ENCODE assay signal across 8 cellular contexts in the genomic region with DNA sequence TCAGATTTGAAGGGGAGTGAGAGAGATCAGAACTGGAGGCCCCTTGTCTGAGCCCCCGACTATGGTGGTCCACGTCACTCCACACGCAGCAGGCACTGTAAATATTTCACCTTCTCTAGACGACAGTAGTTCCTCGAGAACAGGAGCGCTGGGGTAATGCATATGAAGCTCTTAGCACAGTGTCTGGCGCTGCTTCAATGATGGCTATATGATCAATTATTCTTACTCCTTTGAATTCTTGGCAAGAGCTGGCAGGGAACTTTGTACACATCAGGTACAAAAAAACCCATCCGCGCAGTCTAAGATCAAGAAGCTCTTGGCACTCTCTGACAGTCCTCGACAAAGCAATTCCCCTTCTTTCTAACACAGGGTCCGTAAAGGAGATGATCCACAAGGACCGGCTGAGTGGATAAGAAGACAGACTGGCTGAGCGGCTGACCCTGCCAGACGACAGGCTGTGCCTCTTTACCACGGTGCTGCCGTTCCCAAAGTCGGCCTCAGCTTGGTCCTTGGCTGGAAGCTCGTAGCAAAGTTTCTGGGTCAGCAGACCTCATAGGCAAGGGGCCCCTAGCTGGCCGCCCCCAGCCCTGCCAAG. TPM values are rescaled to one million over a fixed set of nuclear protein-coding genes. Genes with fewer than 3 reads are reported as not detected.
DNase-seq lines count a peak whose midpoint lies in the region; ATAC-seq and TF ChIP-seq lines count a peak whose summit lies in the region.

No MANE protein-coding gene starts in this region.

- H3K27me3 ChIP-seq in foreskin keratinocyte, result peaks cover 34% of the 10 kb centered on the region
- H3K27me3 ChIP-seq in gastrocnemius medialis, result peaks cover 10 to 20% (median 14%) of the 10 kb centered on the region in 3 donors

- in situ Hi-C loops in gastrocnemius medialis (cut with MboI; ENCODE audit: low sequenced_read_pairs in 4 of 4), result no loop called here

- peak; percentile 1 for ATAC-seq in GM21447 (IDR thresholded peaks at IDR 0.05; ENCODE audit: unreplicated experiment)
- peak; percentile 41 for ATAC-seq in SK-N-SH treated with all-trans-retinoic acid at 6 μM for 48 hours
- peak; percentile 8 for ATAC-seq in foreskin keratinocyte
- peak in 1 of 2 donors; percentile 9 for ATAC-seq in gastrocnemius medialis
- no peak for ATAC-seq in HG02885 (IDR thresholded peaks at IDR 0.05; ENCODE audit: poor library complexity, unreplicated experiment)

- intact Hi-C loops in gastrocnemius medialis (cut with DNase I; ENCODE audit: low total_unique reads), result no loop called here

- no peak overlapping the region for H3K27ac ChIP-seq in foreskin keratinocyte
- H3K27ac ChIP-seq in gastrocnemius medialis, result peak overlapping the region in 3 of 4 donors; percentile 42 to 72 (median 43)

- TF ChIP-seq CTCF in AG09309 (IDR thresholded peaks at IDR 0.05; ENCODE audit: control insufficient read depth, insufficient read depth, low read depth, low read length, missing control alignments) (no peak), foreskin keratinocyte (conservative IDR thresholded peaks at IDR 0.05) (no peak), gastrocnemius medialis (IDR thresholded peaks at IDR 0.05 in 4 of 5, conservative IDR thresholded peaks at IDR 0.05 in 1 of 5) (no peak)

- H3K4me1 ChIP-seq in foreskin keratinocyte (no peaks in the 10 kb centered on the region), gastrocnemius medialis (no peaks in the 10 kb centered on the region)

- no peaks in the 10 kb centered on the region for H3K36me3 ChIP-seq in gastrocnemius medialis

- no peaks in the 10 kb centered on the region for H3K9me3 ChIP-seq in gastrocnemius medialis

- DNase-seq in AG09309 (ENCODE audit: low read depth), result no peak
- DNase-seq in foreskin keratinocyte, result peak in 1 of 2 donors; percentile 6
- DNase-seq in gastrocnemius medialis, result no peak
- DNase-seq in amniotic stem cell (lab: John Stamatoyannopoulos, UW), result no peak
- DNase-seq in superior temporal gyrus (ENCODE audit: extremely low spot score), result no peak

- no peak for TF ChIP-seq POLR2A in gastrocnemius medialis (IDR thresholded peaks at IDR 0.05)

- peak overlapping the region; percentile 36 for H3K4me3 ChIP-seq in AG09309 (ENCODE audit: control insufficient read depth, low read depth, low read length)
- H3K4me3 ChIP-seq in gastrocnemius medialis, result peak overlapping the region; percentile 54 to 68 (median 58)

TF ChIP-seq in SK-N-SH treated with all-trans-retinoic acid at 6 μM for 48 hours, 23 proteins besides CTCF, POLR2A, EP300 and RAD21:
- no peak for TF ChIP-seq ISL1 (CRISPR knock-in tag; IDR thresholded peaks at IDR 0.05)
- TF ChIP-seq, protein P1, sequence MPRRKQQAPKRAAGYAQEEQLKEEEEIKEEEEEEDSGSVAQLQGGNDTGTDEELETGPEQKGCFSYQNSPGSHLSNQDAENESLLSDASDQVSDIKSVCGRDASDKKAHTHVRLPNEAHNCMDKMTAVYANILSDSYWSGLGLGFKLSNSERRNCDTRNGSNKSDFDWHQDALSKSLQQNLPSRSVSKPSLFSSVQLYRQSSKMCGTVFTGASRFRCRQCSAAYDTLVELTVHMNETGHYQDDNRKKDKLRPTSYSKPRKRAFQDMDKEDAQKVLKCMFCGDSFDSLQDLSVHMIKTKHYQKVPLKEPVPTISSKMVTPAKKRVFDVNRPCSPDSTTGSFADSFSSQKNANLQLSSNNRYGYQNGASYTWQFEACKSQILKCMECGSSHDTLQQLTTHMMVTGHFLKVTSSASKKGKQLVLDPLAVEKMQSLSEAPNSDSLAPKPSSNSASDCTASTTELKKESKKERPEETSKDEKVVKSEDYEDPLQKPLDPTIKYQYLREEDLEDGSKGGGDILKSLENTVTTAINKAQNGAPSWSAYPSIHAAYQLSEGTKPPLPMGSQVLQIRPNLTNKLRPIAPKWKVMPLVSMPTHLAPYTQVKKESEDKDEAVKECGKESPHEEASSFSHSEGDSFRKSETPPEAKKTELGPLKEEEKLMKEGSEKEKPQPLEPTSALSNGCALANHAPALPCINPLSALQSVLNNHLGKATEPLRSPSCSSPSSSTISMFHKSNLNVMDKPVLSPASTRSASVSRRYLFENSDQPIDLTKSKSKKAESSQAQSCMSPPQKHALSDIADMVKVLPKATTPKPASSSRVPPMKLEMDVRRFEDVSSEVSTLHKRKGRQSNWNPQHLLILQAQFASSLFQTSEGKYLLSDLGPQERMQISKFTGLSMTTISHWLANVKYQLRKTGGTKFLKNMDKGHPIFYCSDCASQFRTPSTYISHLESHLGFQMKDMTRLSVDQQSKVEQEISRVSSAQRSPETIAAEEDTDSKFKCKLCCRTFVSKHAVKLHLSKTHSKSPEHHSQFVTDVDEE (CRISPR knock-in tag; IDR thresholded peaks at IDR 0.05), result no peak
- TF ChIP-seq ZFP30 (CRISPR knock-in tag; IDR thresholded peaks at IDR 0.05), result no peak
- no peak for TF ChIP-seq PPARA (CRISPR knock-in tag; IDR thresholded peaks at IDR 0.05; ENCODE audit: borderline replicate concordance)
- no peak for TF ChIP-seq TCF4 (CRISPR knock-in tag; IDR thresholded peaks at IDR 0.05; ENCODE audit: borderline replicate concordance)
- TF ChIP-seq RARB (CRISPR knock-in tag; IDR thresholded peaks at IDR 0.05), result no peak
- TF ChIP-seq OSR1 (CRISPR knock-in tag; IDR thresholded peaks at IDR 0.05), result no peak
- TF ChIP-seq TOX (CRISPR knock-in tag; IDR thresholded peaks at IDR 0.05; ENCODE audit: borderline replicate concordance), result no peak
- no peak for TF ChIP-seq GLIS3 (CRISPR knock-in tag; IDR thresholded peaks at IDR 0.05)
- no peak for TF ChIP-seq SNAI2 (CRISPR knock-in tag; IDR thresholded peaks at IDR 0.05)
- TF ChIP-seq, protein P2, sequence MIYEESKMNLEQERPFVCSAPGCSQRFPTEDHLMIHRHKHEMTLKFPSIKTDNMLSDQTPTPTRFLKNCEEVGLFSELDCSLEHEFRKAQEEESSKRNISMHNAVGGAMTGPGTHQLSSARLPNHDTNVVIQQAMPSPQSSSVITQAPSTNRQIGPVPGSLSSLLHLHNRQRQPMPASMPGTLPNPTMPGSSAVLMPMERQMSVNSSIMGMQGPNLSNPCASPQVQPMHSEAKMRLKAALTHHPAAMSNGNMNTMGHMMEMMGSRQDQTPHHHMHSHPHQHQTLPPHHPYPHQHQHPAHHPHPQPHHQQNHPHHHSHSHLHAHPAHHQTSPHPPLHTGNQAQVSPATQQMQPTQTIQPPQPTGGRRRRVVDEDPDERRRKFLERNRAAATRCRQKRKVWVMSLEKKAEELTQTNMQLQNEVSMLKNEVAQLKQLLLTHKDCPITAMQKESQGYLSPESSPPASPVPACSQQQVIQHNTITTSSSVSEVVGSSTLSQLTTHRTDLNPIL (CRISPR knock-in tag; IDR thresholded peaks at IDR 0.05; ENCODE audit: low read depth), result no peak
- TF ChIP-seq ARNTL (CRISPR knock-in tag; IDR thresholded peaks at IDR 0.05; ENCODE audit: borderline replicate concordance, low read depth), result no peak
- TF ChIP-seq, protein P3, sequence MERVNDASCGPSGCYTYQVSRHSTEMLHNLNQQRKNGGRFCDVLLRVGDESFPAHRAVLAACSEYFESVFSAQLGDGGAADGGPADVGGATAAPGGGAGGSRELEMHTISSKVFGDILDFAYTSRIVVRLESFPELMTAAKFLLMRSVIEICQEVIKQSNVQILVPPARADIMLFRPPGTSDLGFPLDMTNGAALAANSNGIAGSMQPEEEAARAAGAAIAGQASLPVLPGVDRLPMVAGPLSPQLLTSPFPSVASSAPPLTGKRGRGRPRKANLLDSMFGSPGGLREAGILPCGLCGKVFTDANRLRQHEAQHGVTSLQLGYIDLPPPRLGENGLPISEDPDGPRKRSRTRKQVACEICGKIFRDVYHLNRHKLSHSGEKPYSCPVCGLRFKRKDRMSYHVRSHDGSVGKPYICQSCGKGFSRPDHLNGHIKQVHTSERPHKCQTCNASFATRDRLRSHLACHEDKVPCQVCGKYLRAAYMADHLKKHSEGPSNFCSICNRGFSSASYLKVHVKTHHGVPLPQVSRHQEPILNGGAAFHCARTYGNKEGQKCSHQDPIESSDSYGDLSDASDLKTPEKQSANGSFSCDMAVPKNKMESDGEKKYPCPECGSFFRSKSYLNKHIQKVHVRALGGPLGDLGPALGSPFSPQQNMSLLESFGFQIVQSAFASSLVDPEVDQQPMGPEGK (CRISPR knock-in tag; IDR thresholded peaks at IDR 0.05; ENCODE audit: borderline replicate concordance), result no peak
- TF ChIP-seq CSDC2 (CRISPR knock-in tag; IDR thresholded peaks at IDR 0.05), result no peak
- TF ChIP-seq ZFP3 (CRISPR knock-in tag; IDR thresholded peaks at IDR 0.05), result no peak
- TF ChIP-seq, protein P4, sequence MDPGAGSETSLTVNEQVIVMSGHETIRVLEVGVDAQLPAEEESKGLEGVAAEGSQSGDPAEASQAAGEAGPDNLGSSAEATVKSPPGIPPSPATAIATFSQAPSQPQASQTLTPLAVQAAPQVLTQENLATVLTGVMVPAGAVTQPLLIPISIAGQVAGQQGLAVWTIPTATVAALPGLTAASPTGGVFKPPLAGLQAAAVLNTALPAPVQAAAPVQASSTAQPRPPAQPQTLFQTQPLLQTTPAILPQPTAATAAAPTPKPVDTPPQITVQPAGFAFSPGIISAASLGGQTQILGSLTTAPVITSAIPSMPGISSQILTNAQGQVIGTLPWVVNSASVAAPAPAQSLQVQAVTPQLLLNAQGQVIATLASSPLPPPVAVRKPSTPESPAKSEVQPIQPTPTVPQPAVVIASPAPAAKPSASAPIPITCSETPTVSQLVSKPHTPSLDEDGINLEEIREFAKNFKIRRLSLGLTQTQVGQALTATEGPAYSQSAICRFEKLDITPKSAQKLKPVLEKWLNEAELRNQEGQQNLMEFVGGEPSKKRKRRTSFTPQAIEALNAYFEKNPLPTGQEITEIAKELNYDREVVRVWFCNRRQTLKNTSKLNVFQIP (CRISPR knock-in tag; IDR thresholded peaks at IDR 0.05; ENCODE audit: borderline replicate concordance, low read depth), result no peak
- no peak for TF ChIP-seq ZNF70 (CRISPR knock-in tag; IDR thresholded peaks at IDR 0.05)
TF ChIP-seq in SK-N-SH treated with all-trans-retinoic acid at 6 μM for 48 hours: peak in this region for 0.

RNA-seq across cellular contexts. Expression of a gene that starts 0.5 kb away (rescaled TPM):
- 0.03 and 0.11 TPM in 2 replicates for total RNA-seq in foreskin keratinocyte
- polyA plus RNA-seq in foreskin keratinocyte, result 0.12 and 0.19 TPM in 2 replicates
- 1 to 10 TPM in 2 of 4 donors, under 1 TPM in 2; 0.31 to 1.7 (median 0.96) TPM for total RNA-seq in gastrocnemius medialis
